Comparison of ENCODE assay signal across 40 cellular contexts in genomic region chr16:51759999-51760398, GRCh38.
"Had no signal": no experiment of that assay in that cellular context is flagged by ENCODE, and none has a peak within 500 bp of the region (broad histone marks: within the 10 kb centered on the region; RNA-seq: fewer than 3 reads in every experiment).

No MANE protein-coding gene starts in this region.

- H3K4me1 Mint-ChIP-seq: activated naive CD4-positive, alpha-beta T cell treated with anti-CD3 and anti-CD28 coated beads, Interleukin-2, amount 50 U/mL, for 24 hours; activated T-helper 17 cell treated with anti-CD3 and anti-CD28 coated beads, Interleukin-2, amount 50 U/mL, for 72 hours had no signal

- DNase-seq: activated CD4-positive, alpha-beta T cell treated with anti-CD3 and anti-CD28 coated beads for 1 hour; activated CD4-positive, alpha-beta T cell treated with anti-CD3 and anti-CD28 coated beads for 48 hours; activated CD4-positive, alpha-beta T cell treated with anti-CD3 and anti-CD28 coated beads, Interleukin-2, amount 50 U/mL, for 4 hours; activated CD4-positive, CD25-positive, alpha-beta regulatory T cell; activated CD8-positive, alpha-beta T cell treated with anti-CD3 and anti-CD28 coated beads for 36 hours; activated effector memory CD4-positive, alpha-beta T cell treated with anti-CD3 and anti-CD28 coated beads, Interleukin-2, amount 50 U/mL, for 16 hours; activated naive CD4-positive, alpha-beta T cell treated with Interleukin-2 at 50 U/mL for 16 hours; activated naive CD8-positive, alpha-beta T cell treated with anti-CD3 and anti-CD28 coated beads, Interleukin-2, amount 10 ng/mL, durations not matched to agents 7 days and 5 days; activated T-cell treated with anti-CD3 and anti-CD28 coated beads, Interleukin-2, amount 50 U/mL, for 1 hour; activated T-cell treated with anti-CD3 and anti-CD28 coated beads, Interleukin-2, amount 50 U/mL, for 72 hours; amygdala; body of pancreas; caudate nucleus; cerebellar nuclear complex; MM.1S; MV-4-11; NCI-H1105; NCI-H1436; NCI-H1694; NCI-H1930; NCI-H2081 treated with DMSO at 0.1 percent for 48 hours; NCI-H226; NCI-H446 treated with DMSO at 0.1 percent for 48 hours; NCI-H524; NCI-H69; NK-92 treated with Interleukin-12 subunit alpha and Interleukin-12 subunit beta, amount 100 ng/mL, for 24 hours; PC-3; Peyer's patch; RPMI8226; SHP77 treated with DMSO at 0.1 percent for 48 hours; SW 1271; T-helper 1 cell; T-helper 2 cell; T-helper 9 cell had no signal

- H3K9me3 Mint-ChIP-seq: activated CD8-positive, alpha-beta T cell treated with anti-CD3 and anti-CD28 coated beads for 36 hours; activated naive CD4-positive, alpha-beta T cell treated with anti-CD3 and anti-CD28 coated beads, Interleukin-2, amount 50 U/mL, for 24 hours; activated naive CD8-positive, alpha-beta T cell treated with anti-CD3 and anti-CD28 coated beads, Interleukin-2, amount 10 ng/mL, durations not matched to agents 7 days and 5 days; activated T-cell treated with anti-CD3 and anti-CD28 coated beads, Interleukin-2, amount 50 U/mL, for 72 hours had no signal

- H3K36me3 Mint-ChIP-seq: activated naive CD4-positive, alpha-beta T cell treated with anti-CD3 and anti-CD28 coated beads, Interleukin-2, amount 50 U/mL, for 24 hours; activated naive CD8-positive, alpha-beta T cell treated with anti-CD3 and anti-CD28 coated beads, Interleukin-2, amount 10 ng/mL, durations not matched to agents 7 days and 5 days had no signal

- H3K4me1 ChIP-seq: ascending aorta, Peyer's patch, SJSA1 had no signal

- H3K4me3 ChIP-seq: ascending aorta, body of pancreas, Peyer's patch, SJSA1 had no signal

- H3K4me3 Mint-ChIP-seq: activated CD8-positive, alpha-beta T cell treated with anti-CD3 and anti-CD28 coated beads for 36 hours; activated naive CD4-positive, alpha-beta T cell treated with anti-CD3 and anti-CD28 coated beads, Interleukin-2, amount 50 U/mL, for 24 hours; activated naive CD8-positive, alpha-beta T cell treated with anti-CD3 and anti-CD28 coated beads, Interleukin-2, amount 10 ng/mL, durations not matched to agents 7 days and 5 days; activated T-cell treated with anti-CD3 and anti-CD28 coated beads, Interleukin-2, amount 50 U/mL, for 72 hours; activated T-helper 17 cell treated with anti-CD3 and anti-CD28 coated beads, Interleukin-2, amount 50 U/mL, for 72 hours had no signal

- H3K9me3 ChIP-seq: ascending aorta, body of pancreas, Peyer's patch, SJSA1 had no signal

- H3K36me3 ChIP-seq: ascending aorta, Peyer's patch, SJSA1 had no signal

- H3K27ac ChIP-seq: ascending aorta, body of pancreas, KMS-11, Peyer's patch, SJSA1, VCaP had no signal

- H3K27ac Mint-ChIP-seq: activated CD8-positive, alpha-beta T cell treated with anti-CD3 and anti-CD28 coated beads for 36 hours; activated naive CD8-positive, alpha-beta T cell treated with anti-CD3 and anti-CD28 coated beads, Interleukin-2, amount 10 ng/mL, durations not matched to agents 7 days and 5 days; activated T-cell treated with anti-CD3 and anti-CD28 coated beads, Interleukin-2, amount 50 U/mL, for 72 hours; activated T-helper 17 cell treated with anti-CD3 and anti-CD28 coated beads, Interleukin-2, amount 50 U/mL, for 72 hours had no signal
